In genomic region chr6:32816746-32817204, GRCh38 we compare ENCODE assay signal across 9 cellular contexts. TPM values are rescaled to one million over a fixed set of nuclear protein-coding genes. Genes with fewer than 3 reads are reported as not detected.
DNase-seq lines count a peak whose midpoint lies in the region; ATAC-seq and TF ChIP-seq lines count a peak whose summit lies in the region.
"Had no signal": no experiment of that assay in that cellular context is flagged by ENCODE, and none has a peak within 500 bp of the region (broad histone marks: within the 10 kb centered on the region; RNA-seq: fewer than 3 reads in every experiment).

Gene HLA-DOB (minus strand): TSS chr6:32817002. CDS start chr6:32816951, 51 bp downstream.

- no peak within 1 kb of the TSS for H3K27ac ChIP-seq in naive thymus-derived CD4-positive, alpha-beta T cell (ENCODE audit: low read depth, low read length)
- no peak within 1 kb of the TSS for H3K27ac ChIP-seq in prostate gland

- no peaks in the 10 kb centered on the region for H3K27me3 Mint-ChIP-seq in naive thymus-derived CD4-positive, alpha-beta T cell

- intact Hi-C loops in naive thymus-derived CD4-positive, alpha-beta T cell (cut with micrococcal nuclease): no loop called here
- intact Hi-C loops in prostate gland (cut with DNase I) (no loop called here), lower leg skin (cut with DNase I; ENCODE audit: low total_unique reads) (no loop called here)

- peak; percentile 58 for ATAC-seq in HG02938 (IDR thresholded peaks at IDR 0.05; ENCODE audit: unreplicated experiment)
- ATAC-seq in naive thymus-derived CD4-positive, alpha-beta T cell: peak; percentile 74

- no peaks in the 10 kb centered on the region for H3K9me3 Mint-ChIP-seq in naive thymus-derived CD4-positive, alpha-beta T cell

- peaks cover 0 to 12% (median 5%) of the 10 kb centered on the region in 7 donors for H3K4me1 Mint-ChIP-seq in naive thymus-derived CD4-positive, alpha-beta T cell

- POLR2A ChIA-PET in naive thymus-derived CD4-positive, alpha-beta T cell (lab: Charles Lee): interaction anchor here (0.8 kb wide), 1 partner anchor 52 kb away, joined by 3 read pairs; no protein-coding TSS in a partner anchor

- H3K4me1 ChIP-seq in naive thymus-derived CD4-positive, alpha-beta T cell (ENCODE audit: control insufficient read depth in 2 of 2, insufficient read depth in 2 of 2, low read length in 2 of 2): no peaks in the 10 kb centered on the region
- no peaks in the 10 kb centered on the region for H3K4me1 ChIP-seq in prostate gland (replicated peaks)

- H3K4me3 ChIP-seq in GM12865 (ENCODE audit: low read depth, low read length) (peak within 1 kb of the TSS; percentile 79), prostate gland (no peak within 1 kb of the TSS), lower leg skin (ENCODE audit: low read depth, poor library complexity, severe bottlenecking) (no peak within 1 kb of the TSS)
- no peak within 1 kb of the TSS for H3K4me3 ChIP-seq in naive thymus-derived CD4-positive, alpha-beta T cell (ENCODE audit: low read length)

- in situ Hi-C loops in T47D (cut with HindIII; ENCODE audit: low pct_unique_long_range_greater_than_20kb, low sequenced_read_pairs): no loop called here

- no peak within 1 kb of the TSS for H3K4me3 Mint-ChIP-seq in naive thymus-derived CD4-positive, alpha-beta T cell

- TF ChIP-seq POLR2A in prostate gland (IDR thresholded peaks at IDR 0.05): no peak
- TF ChIP-seq POLR2A in lower leg skin (IDR thresholded peaks at IDR 0.05): no peak

- peak; percentile 73 for DNase-seq in GM12865 (ENCODE audit: low read depth)
- DNase-seq in T47D (ENCODE audit: low read depth in 1 of 2, low spot score in 1 of 2): peak; percentile 70 to 72
- peak in 3 of 9 donors; percentile 9 to 33 (median 33) for DNase-seq in naive thymus-derived CD4-positive, alpha-beta T cell
- no peak for DNase-seq in prostate gland (ENCODE audit: low spot score)
- no peak for DNase-seq in lower leg skin (ENCODE audit: low spot score in 2 of 2)
- DNase-seq in GF-D8 (lab: John Stamatoyannopoulos, UW): no peak
- DNase-seq in NCI-H82 treated with DMSO at 0.1 percent for 48 hours (lab: John Stamatoyannopoulos, UW; ENCODE audit: unreplicated experiment): no peak
- DNase-seq: activated effector memory CD4-positive, alpha-beta T cell treated with Interleukin-2 at 50 U/mL for 16 hours had no signal

- 32% methylated on average over 3 of the region's 3 CpGs for WGBS in prostate gland
- WGBS in lower leg skin, 2 donors: 12 to 25% methylated on average over 3 of the region's 3 CpGs

- H3K27me3 ChIP-seq in naive thymus-derived CD4-positive, alpha-beta T cell (ENCODE audit: control insufficient read depth in 2 of 2, insufficient read depth in 2 of 2, low read length in 2 of 2): no peaks in the 10 kb centered on the region
- no peaks in the 10 kb centered on the region for H3K27me3 ChIP-seq in prostate gland (replicated peaks; ENCODE audit: insufficient read depth)

- H3K36me3 Mint-ChIP-seq in naive thymus-derived CD4-positive, alpha-beta T cell: peaks cover 0 to 27% (median 6%) of the 10 kb centered on the region in 5 donors

- H3K36me3 ChIP-seq in naive thymus-derived CD4-positive, alpha-beta T cell (ENCODE audit: control insufficient read depth in 2 of 3, insufficient read depth in 3 of 3, low read length in 3 of 3): no peaks in the 10 kb centered on the region
- no peaks in the 10 kb centered on the region for H3K36me3 ChIP-seq in prostate gland

- H3K9me3 ChIP-seq in naive thymus-derived CD4-positive, alpha-beta T cell (ENCODE audit: control insufficient read depth in 2 of 3, low read length in 3 of 3): no peaks in the 10 kb centered on the region
- no peaks in the 10 kb centered on the region for H3K9me3 ChIP-seq in prostate gland

- CTCF ChIA-PET in naive thymus-derived CD4-positive, alpha-beta T cell (lab: Charles Lee): no interaction called here

- TF ChIP-seq CTCF in GM12865 (IDR thresholded peaks at IDR 0.05; ENCODE audit: insufficient read depth, low read depth, low read length, missing control alignments) (no peak), prostate gland (IDR thresholded peaks at IDR 0.05) (no peak), lower leg skin (IDR thresholded peaks at IDR 0.05) (no peak)

- peak within 1 kb of the TSS in 1 of 9 donors; percentile 30 for H3K27ac Mint-ChIP-seq in naive thymus-derived CD4-positive, alpha-beta T cell

RNA-seq across cellular contexts. Expression of gene HLA-DOB, which starts in this region (rescaled TPM):
- 1 to 10 TPM; 1.7 to 7.7 (median 4.9) TPM for total RNA-seq in naive thymus-derived CD4-positive, alpha-beta T cell
- under 1 TPM; 0.48 to 0.57 TPM for polyA plus RNA-seq in naive thymus-derived CD4-positive, alpha-beta T cell
- total RNA-seq in prostate gland (under 1 TPM in 1 of 2 donors, not detected in 1; 0.41 TPM), lower leg skin (1 to 10 TPM; 1.7 to 3.3 (median 2.1) TPM)

Comparison
In these comparisons a context has a peak if more than half of its experiments do, and no peak if none do; other contexts are left out.
1. DNase-seq: peak in GM12865 (single experiment) and T47D (2 of 2); none in prostate gland (single experiment), lower leg skin (0 of 2), GF-D8 (single experiment) and NCI-H82 treated with DMSO at 0.1 percent for 48 hours (single experiment).